In genomic region chr1:153626929-153627796, GRCh38 we compare ENCODE assay signal across 9 cellular contexts. TPM values are rescaled to one million over a fixed set of nuclear protein-coding genes. Genes with fewer than 3 reads are reported as not detected.
DNase-seq lines count a peak whose midpoint lies in the region; ATAC-seq and TF ChIP-seq lines count a peak whose summit lies in the region.
"Had no signal": no experiment of that assay in that cellular context is flagged by ENCODE, and none has a peak within 500 bp of the region (broad histone marks: within the 10 kb centered on the region; RNA-seq: fewer than 3 reads in every experiment).

TSS of gene S100A13 (minus strand) at chr1:153627505. CDS start at chr1:153626472, 1,033 bp downstream.

- peak within 1 kb of the TSS; percentile 93 for H3K4me3 Mint-ChIP-seq in Caco-2 (ENCODE audit: unreplicated experiment)
- H3K4me3 Mint-ChIP-seq in dendritic cell treated with granulocyte-macrophage colony-stimulating factor and Interleukin-4, amounts not matched to agents 40 ng/mL and 50 ng/mL, for 4 days = peak within 1 kb of the TSS; percentile 64
- H3K4me3 Mint-ChIP-seq in stimulated activated naive B cell treated with anti-CD40 and anti-IgM and Interleukin-4, amounts not matched to agents 10 μg/mL and 1 μg/mL and 100 μg/mL, for 72 hours = peak within 1 kb of the TSS; percentile 66
- H3K4me3 Mint-ChIP-seq in CD4-positive, alpha-beta T cell = no peak within 1 kb of the TSS
- H3K4me3 Mint-ChIP-seq: T-helper 1 cell treated with Interleukin-12 subunit alpha and Interleukin-12 subunit beta and Interleukin-4 antibody, amounts not matched to agents 30 μg/mL and 1 μg/mL, for 36 hours had no signal

- peak within 1 kb of the TSS; percentile 79 for H3K9ac ChIP-seq in HUES6 (ENCODE audit: low read length)

- H3K27ac ChIP-seq in HUES6 (ENCODE audit: low read depth, low read length) (peak within 1 kb of the TSS; percentile 50; the same call in 1 of the 2 replicates), Panc1 (ENCODE audit: low read length) (peak within 1 kb of the TSS; percentile 92), layer of hippocampus (ENCODE audit: low read depth, low read length) (peak within 1 kb of the TSS; percentile 92)
- no peak within 1 kb of the TSS for H3K27ac ChIP-seq in CD4-positive, alpha-beta T cell (ENCODE audit: low read depth, low read length)

- in situ Hi-C loops in Panc1 (cut with HindIII; ENCODE audit: low pct_unique_long_range_greater_than_20kb, low sequenced_read_pairs) = no loop called here

- peaks cover 55% of the 10 kb centered on the region for H3K36me3 Mint-ChIP-seq in Caco-2 (ENCODE audit: insufficient read depth, unreplicated experiment)
- no peaks in the 10 kb centered on the region for H3K36me3 Mint-ChIP-seq in dendritic cell treated with granulocyte-macrophage colony-stimulating factor and Interleukin-4, amounts not matched to agents 40 ng/mL and 50 ng/mL, for 4 days (ENCODE audit: low read depth)
- H3K36me3 Mint-ChIP-seq in stimulated activated naive B cell treated with anti-CD40 and anti-IgM and Interleukin-4, amounts not matched to agents 10 μg/mL and 1 μg/mL and 100 μg/mL, for 72 hours = no peaks in the 10 kb centered on the region
- H3K36me3 Mint-ChIP-seq in CD4-positive, alpha-beta T cell (ENCODE audit: low read depth) = no peaks in the 10 kb centered on the region

- H3K4me3 ChIP-seq in Caco-2 (ENCODE audit: low read depth, low read length) = peak within 1 kb of the TSS; percentile 62
- peak within 1 kb of the TSS; percentile 75 for H3K4me3 ChIP-seq in HUES6 (ENCODE audit: low read depth, low read length)
- peak within 1 kb of the TSS; percentile 53 to 79 for H3K4me3 ChIP-seq in Panc1 (ENCODE audit: low read depth in 2 of 2, low read length in 2 of 2)

- TSS peak; percentile 63 for BruUV-seq in Caco-2 (replicated peaks; lab: Mats Ljungman, UMichigan)
- BruUV-seq in Panc1 (replicated peaks; lab: Mats Ljungman, UMichigan) = no TSS peak

- CTCF ChIA-PET in Caco-2 (lab: Charles Lee) = interaction anchor here (0.6 to 3.1 kb wide), 36 partner anchors 10 to 898 kb away, joined by 3 to 56 read pairs (median 5); partner anchors contain the start of genes INTS3, NPR1, S100A14 and S100A16
- CTCF ChIA-PET in Panc1 (lab: Charles Lee) = interaction anchor here (0.5 to 1.5 kb wide), 9 partner anchors 9 to 149 kb away, joined by 3 to 12 read pairs (median 4); no protein-coding TSS in a partner anchor
- CTCF ChIA-PET in CD4-positive, alpha-beta T cell (lab: Charles Lee) = interaction anchor here (1.4 kb wide), 1 partner anchor 11 kb away, joined by 3 read pairs; no protein-coding TSS in a partner anchor

- DNase-seq in Caco-2 = peak; percentile 92 to 94
- no peak for DNase-seq in Panc1 (ENCODE audit: low read depth, low spot score)
- no peak for DNase-seq in stimulated activated naive B cell treated with anti-CD40 and anti-IgM and Interleukin-4, amounts not matched to agents 10 μg/mL and 1 μg/mL and 100 μg/mL, for 72 hours
- no peak for DNase-seq in CD4-positive, alpha-beta T cell
- no peak for DNase-seq in activated T-cell treated with anti-CD3 and anti-CD28 coated beads for 4 hours

- peaks cover 35% of the 10 kb centered on the region for H3K4me1 Mint-ChIP-seq in Caco-2 (ENCODE audit: low read depth, unreplicated experiment)
- peaks cover 91% of the 10 kb centered on the region for H3K4me1 Mint-ChIP-seq in dendritic cell treated with granulocyte-macrophage colony-stimulating factor and Interleukin-4, amounts not matched to agents 40 ng/mL and 50 ng/mL, for 4 days (ENCODE audit: low read depth)
- peaks cover 22 to 48% of the 10 kb centered on the region in 2 donors for H3K4me1 Mint-ChIP-seq in stimulated activated naive B cell treated with anti-CD40 and anti-IgM and Interleukin-4, amounts not matched to agents 10 μg/mL and 1 μg/mL and 100 μg/mL, for 72 hours
- no peaks in the 10 kb centered on the region for H3K4me1 Mint-ChIP-seq in CD4-positive, alpha-beta T cell (ENCODE audit: low read depth)

- TF ChIP-seq CTCF in Caco-2 (IDR thresholded peaks at IDR 0.05; ENCODE audit: insufficient read depth in 1 of 2, low read depth in 1 of 2, low read length in 1 of 2, severe bottlenecking in 1 of 2, unreplicated experiment in 1 of 2) = peak; percentile 78 to 87
- TF ChIP-seq CTCF in Panc1 (IDR thresholded peaks at IDR 0.05) = peak; percentile 84
- no peak for TF ChIP-seq CTCF in CD4-positive, alpha-beta T cell (IDR thresholded peaks at IDR 0.05)

- intact Hi-C loops in Caco-2 (cut with micrococcal nuclease; ENCODE audit: unreplicated experiment) (loop anchor here (1.0 to 2.0 kb wide), 4 partner anchors 14 to 116 kb away; partner anchors contain the start of gene S100A16), Panc1 (cut with micrococcal nuclease; ENCODE audit: unreplicated experiment) (no loop called here)
- intact Hi-C loops in dendritic cell treated with granulocyte-macrophage colony-stimulating factor and Interleukin-4, amounts not matched to agents 40 ng/mL and 50 ng/mL, for 4 days (cut with micrococcal nuclease) = no loop called here
- intact Hi-C loops in CD4-positive, alpha-beta T cell (cut with DNase I, micrococcal nuclease) = no loop called here

- peak within 1 kb of the TSS; percentile 89 for H3K27ac Mint-ChIP-seq in Caco-2 (ENCODE audit: unreplicated experiment)
- peak within 1 kb of the TSS; percentile 74 for H3K27ac Mint-ChIP-seq in dendritic cell treated with granulocyte-macrophage colony-stimulating factor and Interleukin-4, amounts not matched to agents 40 ng/mL and 50 ng/mL, for 4 days
- peak within 1 kb of the TSS; percentile 89 for H3K27ac Mint-ChIP-seq in stimulated activated naive B cell treated with anti-CD40 and anti-IgM and Interleukin-4, amounts not matched to agents 10 μg/mL and 1 μg/mL and 100 μg/mL, for 72 hours
- no peak within 1 kb of the TSS for H3K27ac Mint-ChIP-seq in CD4-positive, alpha-beta T cell
- H3K27ac Mint-ChIP-seq: T-helper 1 cell treated with Interleukin-12 subunit alpha and Interleukin-12 subunit beta and Interleukin-4 antibody, amounts not matched to agents 30 μg/mL and 1 μg/mL, for 36 hours had no signal

- no peaks in the 10 kb centered on the region for H3K27me3 Mint-ChIP-seq in Caco-2 (ENCODE audit: insufficient read depth, unreplicated experiment)
- peaks cover 23% of the 10 kb centered on the region for H3K27me3 Mint-ChIP-seq in dendritic cell treated with granulocyte-macrophage colony-stimulating factor and Interleukin-4, amounts not matched to agents 40 ng/mL and 50 ng/mL, for 4 days
- peaks cover 0 to 4% of the 10 kb centered on the region in 2 donors for H3K27me3 Mint-ChIP-seq in stimulated activated naive B cell treated with anti-CD40 and anti-IgM and Interleukin-4, amounts not matched to agents 10 μg/mL and 1 μg/mL and 100 μg/mL, for 72 hours
- no peaks in the 10 kb centered on the region for H3K27me3 Mint-ChIP-seq in CD4-positive, alpha-beta T cell

- no peaks in the 10 kb centered on the region for H3K9me3 Mint-ChIP-seq in Caco-2 (ENCODE audit: unreplicated experiment)
- no peaks in the 10 kb centered on the region for H3K9me3 Mint-ChIP-seq in dendritic cell treated with granulocyte-macrophage colony-stimulating factor and Interleukin-4, amounts not matched to agents 40 ng/mL and 50 ng/mL, for 4 days
- H3K9me3 Mint-ChIP-seq in stimulated activated naive B cell treated with anti-CD40 and anti-IgM and Interleukin-4, amounts not matched to agents 10 μg/mL and 1 μg/mL and 100 μg/mL, for 72 hours = no peaks in the 10 kb centered on the region
- H3K9me3 Mint-ChIP-seq in CD4-positive, alpha-beta T cell = no peaks in the 10 kb centered on the region
- H3K9me3 Mint-ChIP-seq: T-helper 1 cell treated with Interleukin-12 subunit alpha and Interleukin-12 subunit beta and Interleukin-4 antibody, amounts not matched to agents 30 μg/mL and 1 μg/mL, for 36 hours had no signal

- H3K4me1 ChIP-seq in Caco-2 (peaks cover 42% of the 10 kb centered on the region), HUES6 (ENCODE audit: control insufficient read depth, insufficient read depth, low read length) (peaks cover 45% of the 10 kb centered on the region), Panc1 (ENCODE audit: control insufficient read depth, insufficient read depth, low read length) (peaks cover 34% of the 10 kb centered on the region)

- H3K27me3 ChIP-seq in Caco-2 (replicated peaks; ENCODE audit: control insufficient read depth, insufficient read depth, low read length) (no peaks in the 10 kb centered on the region), HUES6 (ENCODE audit: control insufficient read depth, insufficient read depth, low read length) (0 out of 2 replicates have a peak, but pooled peaks cover 3% of the 10 kb centered on the region), Panc1 (ENCODE audit: control insufficient read depth, insufficient read depth, low read length) (no peaks in the 10 kb centered on the region), layer of hippocampus (ENCODE audit: control insufficient read depth, insufficient read depth, low read length) (no peaks in the 10 kb centered on the region)
- H3K27me3 ChIP-seq in CD4-positive, alpha-beta T cell (ENCODE audit: control insufficient read depth, insufficient read depth, low read length) = no peaks in the 10 kb centered on the region

- ATAC-seq in Panc1 = peak; percentile 84
- ATAC-seq in stimulated activated naive B cell treated with anti-CD40 and anti-IgM and Interleukin-4, amounts not matched to agents 10 μg/mL and 1 μg/mL and 100 μg/mL, for 72 hours (replicated peaks) = peak; percentile 67 to 72
- no peak for ATAC-seq in CD4-positive, alpha-beta T cell (ENCODE audit: poor library complexity)

- POLR2A ChIA-PET in Caco-2 (lab: Charles Lee) (interaction anchor here (0.5 to 2.4 kb wide), 22 partner anchors 10 to 336 kb away, joined by 3 to 43 read pairs (median 6); partner anchors contain the start of genes S100A14, S100A16, S100A2 and S100A4), Panc1 (lab: Charles Lee) (interaction anchor here (0.6 to 1.3 kb wide), 8 partner anchors 8 to 632 kb away, joined by 3 to 8 read pairs (median 3); partner anchors contain the start of gene S100A16)
- POLR2A ChIA-PET in CD4-positive, alpha-beta T cell (lab: Charles Lee) = no interaction called here

- H3K9me3 ChIP-seq in Caco-2 (no peaks in the 10 kb centered on the region), HUES6 (ENCODE audit: control insufficient read depth, insufficient read depth, low read depth, low read length) (no peaks in the 10 kb centered on the region), Panc1 (ENCODE audit: control insufficient read depth, insufficient read depth, low read depth, low read length) (no peaks in the 10 kb centered on the region)
- no peaks in the 10 kb centered on the region for H3K9me3 ChIP-seq in CD4-positive, alpha-beta T cell (ENCODE audit: control insufficient read depth, low read length)

- H3K36me3 ChIP-seq in Caco-2 (ENCODE audit: control insufficient read depth, insufficient read depth, low read length) = no peaks in the 10 kb centered on the region
- 0 out of 2 replicates have a peak, but pooled peaks cover 12% of the 10 kb centered on the region for H3K36me3 ChIP-seq in HUES6 (ENCODE audit: control insufficient read depth, insufficient read depth, low read length)
- no peaks in the 10 kb centered on the region for H3K36me3 ChIP-seq in Panc1 (ENCODE audit: control insufficient read depth, insufficient read depth, low read length)

RNA-seq across cellular contexts. Expression of gene S100A13, which starts in this region (rescaled TPM):
- total RNA-seq in Caco-2 (2022) (198 and 238 TPM in 2 replicates), Panc1 (2021; ENCODE audit: unreplicated experiment) (111 TPM)
- polyA plus RNA-seq in Panc1 (2012; ENCODE audit: insufficient read length) = 218 TPM
- 1 to 10 TPM; 2.1 to 2.8 TPM for total RNA-seq in CD4-positive, alpha-beta T cell

Comparison
In these comparisons a context has a peak if more than half of its experiments do, and no peak if none do; other contexts are left out.
1. RNA of gene S100A13 (total RNA-seq): 198 to 238 TPM in Caco-2 and 111 TPM in Panc1 (single experiment); 2.1 to 2.8 TPM in CD4-positive, alpha-beta T cell; every median in the first group is over 10 times any median in the second.
2. DNase-seq: peak in Caco-2 (2 of 2); none in Panc1 (single experiment), stimulated activated naive B cell treated with anti-CD40 and anti-IgM and Interleukin-4, amounts not matched to agents 10 μg/mL and 1 μg/mL and 100 μg/mL, for 72 hours (single experiment), CD4-positive, alpha-beta T cell (0 of 10) and activated T-cell treated with anti-CD3 and anti-CD28 coated beads for 4 hours (single experiment).
3. Peak in every context shown above with its lines, with median percentiles within 50 percentile points of each other: H3K4me3 ChIP-seq.